8 cellular contexts compared by ENCODE assay signal in the genomic region with DNA sequence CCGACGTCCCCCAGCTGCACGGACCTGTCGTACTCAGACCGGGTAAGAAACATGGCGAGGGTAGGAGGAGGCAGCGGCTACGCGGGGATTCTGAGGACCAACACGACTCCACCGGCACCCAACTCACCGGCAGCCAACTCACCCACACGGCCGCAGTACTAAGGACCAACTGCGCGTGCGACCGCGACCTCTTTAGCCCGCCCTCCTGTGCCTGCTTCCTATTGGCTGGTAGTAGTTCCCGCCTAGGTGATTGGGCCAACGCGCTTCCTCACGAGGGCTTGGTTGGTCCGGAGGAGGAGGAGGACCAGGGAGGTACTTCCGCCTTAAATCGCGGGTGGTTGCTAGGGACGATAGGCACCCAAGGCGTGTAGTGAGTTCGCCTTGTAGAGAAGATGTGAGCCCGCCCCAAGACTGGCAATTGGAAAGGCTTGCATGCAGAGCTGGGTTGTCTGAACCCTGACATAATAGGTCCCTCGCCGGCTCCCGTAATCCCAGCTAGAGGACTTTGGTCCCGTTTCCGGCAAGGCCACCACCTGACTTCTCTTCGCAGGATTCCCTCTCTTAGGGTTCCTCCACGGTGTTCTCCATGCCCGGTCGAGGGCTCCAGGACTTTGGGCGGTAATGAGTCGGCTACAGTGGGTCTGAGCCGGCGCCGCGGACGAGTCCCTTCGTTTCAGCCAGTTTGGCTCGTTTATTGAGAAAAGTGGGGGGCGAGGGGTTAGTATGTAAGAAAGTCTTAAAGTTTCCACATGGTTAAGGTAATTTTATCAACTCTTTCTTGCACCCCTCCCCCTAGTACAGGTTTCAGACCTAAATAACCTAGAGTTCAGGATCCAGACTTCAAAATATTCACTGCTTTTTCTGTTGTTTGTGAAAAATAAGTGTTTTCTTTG. TPM values are rescaled to one million over a fixed set of nuclear protein-coding genes. Genes with fewer than 3 reads are reported as not detected.
DNase-seq lines count a peak whose midpoint lies in the region; ATAC-seq and TF ChIP-seq lines count a peak whose summit lies in the region.

A gene (minus strand): TSS at position 171 of the 893 bp plus-strand sequence. CDS start 118 bp downstream, at position 53.

- TF ChIP-seq RAD21 in SK-N-SH (IDR thresholded peaks at IDR 0.05; ENCODE audit: low read length) = no peak

- no peaks in the 10 kb centered on the region for H3K9me2 ChIP-seq in SK-N-SH

- H3K4me1 ChIP-seq in SK-N-SH (ENCODE audit: control insufficient read depth in 1 of 2, insufficient read depth in 2 of 2, low read depth in 1 of 2, low read length in 1 of 2) = peaks cover 4 to 13% of the 10 kb centered on the region in 2 experiments; a peak in 3 of 4 replicates

- H3K36me3 ChIP-seq in SK-N-SH (replicated peaks in 1 of 2; ENCODE audit: control insufficient read depth in 1 of 2, insufficient read depth in 2 of 2, low read length in 1 of 2) = peaks cover 2 to 4% of the 10 kb centered on the region in 2 experiments

- POLR2A ChIA-PET in SK-N-SH (lab: Yijun Ruan, JAX) = interaction anchor here (0.7 kb wide), 1 partner anchor 144 kb away, joined by 3 read pairs; a partner anchor contains a TSS

- DNase-seq in GM04504 (ENCODE audit: low read depth) (peak; percentile 99), NCI-H1048 (lab: John Stamatoyannopoulos, UW) (peak; percentile 99), SK-N-SH (peak; percentile 95), germinal center (ENCODE audit: low spot score) (peak; percentile 97), non-pigmented ciliary epithelial cell (ENCODE audit: low read depth) (peak; percentile 99), superior temporal gyrus (ENCODE audit: extremely low spot score) (peak; percentile 99)
- peak; percentile 95 for DNase-seq in activated naive CD4-positive, alpha-beta T cell treated with anti-CD3 and anti-CD28 coated beads, Interleukin-2, amount 50 U/mL, for 16 hours

- H3K27ac ChIP-seq in SK-N-SH (ENCODE audit: low read depth in 2 of 2, low read length in 1 of 2) = peak within 1 kb of the TSS; percentile 90 to 93

- peak within 1 kb of the TSS; percentile 86 for H3K4me2 ChIP-seq in SK-N-SH

- ATAC-seq in HG02571 (IDR thresholded peaks at IDR 0.05; ENCODE audit: unreplicated experiment) = peak; percentile 97

- CTCF ChIA-PET in SK-N-SH (lab: Yijun Ruan, JAX) = interaction anchor here (0.7 to 4.0 kb wide), 12 partner anchors 9 to 173 kb away, joined by 3 to 22 read pairs (median 5); a partner anchor contains a TSS

- H3K4me3 ChIP-seq in SK-N-SH (ENCODE audit: low read depth in 2 of 2, low read length in 1 of 2) = peak within 1 kb of the TSS; percentile 83 to 92

- peak within 1 kb of the TSS; percentile 81 for H2AFZ ChIP-seq in SK-N-SH (ENCODE audit: low read depth)

- peaks cover 30% of the 10 kb centered on the region for H4K20me1 ChIP-seq in SK-N-SH (ENCODE audit: insufficient read depth)

- no peaks in the 10 kb centered on the region for H3K27me3 ChIP-seq in SK-N-SH (ENCODE audit: insufficient read depth)

- no peak for TF ChIP-seq EP300 in SK-N-SH (IDR thresholded peaks at IDR 0.05; ENCODE audit: borderline replicate concordance in 1 of 2, low read depth in 1 of 2, low read length in 1 of 2)

- H3K79me2 ChIP-seq in SK-N-SH (ENCODE audit: insufficient read depth) = peaks cover 58% of the 10 kb centered on the region

- H3K9me3 ChIP-seq in SK-N-SH = no peaks in the 10 kb centered on the region

- TF ChIP-seq CTCF in SK-N-SH (IDR thresholded peaks at IDR 0.05) = no peak

- H3F3A ChIP-seq in SK-N-SH (replicated peaks; ENCODE audit: insufficient read depth) = peaks cover 14% of the 10 kb centered on the region

- WGBS in SK-N-SH (ENCODE audit: low lambda C conversion rate) = under 1% methylated on average over 35 of the region's 51 CpGs

- peak within 1 kb of the TSS; percentile 78 for H3K9ac ChIP-seq in SK-N-SH

TF ChIP-seq in SK-N-SH, 30 proteins besides CTCF, POLR2A, EP300 and RAD21 (continues in another document):
- TF ChIP-seq FOXM1 (IDR thresholded peaks at IDR 0.05; ENCODE audit: low read depth) (no peak), GATA2 (CRISPR knock-in tag; IDR thresholded peaks at IDR 0.05) (no peak), CHD2 (IDR thresholded peaks at IDR 0.05; ENCODE audit: low read length, partially characterized antibody) (peak; percentile 90), MXI1 (IDR thresholded peaks at IDR 0.05; ENCODE audit: low read depth, low read length) (peak; percentile 92), MEF2A (IDR thresholded peaks at IDR 0.05; ENCODE audit: borderline replicate concordance, low read depth) (no peak), NRF1 (IDR thresholded peaks at IDR 0.05; ENCODE audit: low read depth, low read length) (peak; percentile 67), FOXJ3 (CRISPR knock-in tag; IDR thresholded peaks at IDR 0.05) (no peak), POLR2AphosphoS5 (IDR thresholded peaks at IDR 0.05; ENCODE audit: low read depth, low read length) (peak; percentile 87), ELF1 (IDR thresholded peaks at IDR 0.05) (peak; percentile 87), NFIC (IDR thresholded peaks at IDR 0.05; ENCODE audit: borderline replicate concordance) (no peak), EZH2phosphoT487 (IDR thresholded peaks at IDR 0.05; ENCODE audit: borderline replicate concordance, low read depth) (no peak), SIN3A (IDR thresholded peaks at IDR 0.05; ENCODE audit: borderline replicate concordance, low read depth, low read length) (peak; percentile 86; the same call in 1 of the 2 replicates), YY1 (IDR thresholded peaks at IDR 0.05; ENCODE audit: low read depth) (peak; percentile 59; the same call in 1 of the 2 replicates), GABPA (IDR thresholded peaks at IDR 0.05; ENCODE audit: low read depth) (peak; percentile 83), TAF1 (IDR thresholded peaks at IDR 0.05; ENCODE audit: borderline replicate concordance, low read depth, low read length) (peak; percentile 70), RFX5 (IDR thresholded peaks at IDR 0.05; ENCODE audit: low read length) (peak; percentile 86)
- TF ChIP-seq, protein P1, sequence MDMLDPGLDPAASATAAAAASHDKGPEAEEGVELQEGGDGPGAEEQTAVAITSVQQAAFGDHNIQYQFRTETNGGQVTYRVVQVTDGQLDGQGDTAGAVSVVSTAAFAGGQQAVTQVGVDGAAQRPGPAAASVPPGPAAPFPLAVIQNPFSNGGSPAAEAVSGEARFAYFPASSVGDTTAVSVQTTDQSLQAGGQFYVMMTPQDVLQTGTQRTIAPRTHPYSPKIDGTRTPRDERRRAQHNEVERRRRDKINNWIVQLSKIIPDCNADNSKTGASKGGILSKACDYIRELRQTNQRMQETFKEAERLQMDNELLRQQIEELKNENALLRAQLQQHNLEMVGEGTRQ (IDR thresholded peaks at IDR 0.05; ENCODE audit: borderline replicate concordance, low read depth, low read length) = no peak
- TF ChIP-seq, protein P2, sequence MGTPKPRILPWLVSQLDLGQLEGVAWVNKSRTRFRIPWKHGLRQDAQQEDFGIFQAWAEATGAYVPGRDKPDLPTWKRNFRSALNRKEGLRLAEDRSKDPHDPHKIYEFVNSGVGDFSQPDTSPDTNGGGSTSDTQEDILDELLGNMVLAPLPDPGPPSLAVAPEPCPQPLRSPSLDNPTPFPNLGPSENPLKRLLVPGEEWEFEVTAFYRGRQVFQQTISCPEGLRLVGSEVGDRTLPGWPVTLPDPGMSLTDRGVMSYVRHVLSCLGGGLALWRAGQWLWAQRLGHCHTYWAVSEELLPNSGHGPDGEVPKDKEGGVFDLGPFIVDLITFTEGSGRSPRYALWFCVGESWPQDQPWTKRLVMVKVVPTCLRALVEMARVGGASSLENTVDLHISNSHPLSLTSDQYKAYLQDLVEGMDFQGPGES (IDR thresholded peaks at IDR 0.05; ENCODE audit: low read depth, low read length) = peak; percentile 72
- TF ChIP-seq, protein P3, sequence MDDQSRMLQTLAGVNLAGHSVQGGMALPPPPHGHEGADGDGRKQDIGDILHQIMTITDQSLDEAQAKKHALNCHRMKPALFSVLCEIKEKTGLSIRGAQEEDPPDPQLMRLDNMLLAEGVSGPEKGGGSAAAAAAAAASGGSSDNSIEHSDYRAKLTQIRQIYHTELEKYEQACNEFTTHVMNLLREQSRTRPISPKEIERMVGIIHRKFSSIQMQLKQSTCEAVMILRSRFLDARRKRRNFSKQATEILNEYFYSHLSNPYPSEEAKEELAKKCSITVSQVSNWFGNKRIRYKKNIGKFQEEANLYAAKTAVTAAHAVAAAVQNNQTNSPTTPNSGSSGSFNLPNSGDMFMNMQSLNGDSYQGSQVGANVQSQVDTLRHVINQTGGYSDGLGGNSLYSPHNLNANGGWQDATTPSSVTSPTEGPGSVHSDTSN (IDR thresholded peaks at IDR 0.05) = peak; percentile 26; the same call in 1 of the 2 replicates
- TF ChIP-seq, protein P4, sequence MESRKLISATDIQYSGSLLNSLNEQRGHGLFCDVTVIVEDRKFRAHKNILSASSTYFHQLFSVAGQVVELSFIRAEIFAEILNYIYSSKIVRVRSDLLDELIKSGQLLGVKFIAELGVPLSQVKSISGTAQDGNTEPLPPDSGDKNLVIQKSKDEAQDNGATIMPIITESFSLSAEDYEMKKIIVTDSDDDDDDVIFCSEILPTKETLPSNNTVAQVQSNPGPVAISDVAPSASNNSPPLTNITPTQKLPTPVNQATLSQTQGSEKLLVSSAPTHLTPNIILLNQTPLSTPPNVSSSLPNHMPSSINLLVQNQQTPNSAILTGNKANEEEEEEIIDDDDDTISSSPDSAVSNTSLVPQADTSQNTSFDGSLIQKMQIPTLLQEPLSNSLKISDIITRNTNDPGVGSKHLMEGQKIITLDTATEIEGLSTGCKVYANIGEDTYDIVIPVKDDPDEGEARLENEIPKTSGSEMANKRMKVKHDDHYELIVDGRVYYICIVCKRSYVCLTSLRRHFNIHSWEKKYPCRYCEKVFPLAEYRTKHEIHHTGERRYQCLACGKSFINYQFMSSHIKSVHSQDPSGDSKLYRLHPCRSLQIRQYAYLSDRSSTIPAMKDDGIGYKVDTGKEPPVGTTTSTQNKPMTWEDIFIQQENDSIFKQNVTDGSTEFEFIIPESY (IDR thresholded peaks at IDR 0.05; ENCODE audit: borderline replicate concordance, low read depth) = 0 out of 2 replicates have a peak, but pooled peaks have one; percentile 54
- TF ChIP-seq, protein P5, sequence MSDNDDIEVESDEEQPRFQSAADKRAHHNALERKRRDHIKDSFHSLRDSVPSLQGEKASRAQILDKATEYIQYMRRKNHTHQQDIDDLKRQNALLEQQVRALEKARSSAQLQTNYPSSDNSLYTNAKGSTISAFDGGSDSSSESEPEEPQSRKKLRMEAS (IDR thresholded peaks at IDR 0.05; ENCODE audit: low read depth) = peak; percentile 92

RNA-seq across cellular contexts. Expression of the gene that starts here (rescaled TPM):
- polyA plus RNA-seq in SK-N-SH (2012; rRNA removed) = 118 and 139 TPM in 2 replicates
- 136 and 148 TPM in 2 replicates for polyA plus RNA-seq in SK-N-SH (2012; cell fraction: cytosol; rRNA removed)
- 47.4 and 81.0 TPM in 2 replicates for polyA plus RNA-seq in SK-N-SH (2012; cell fraction: nucleus; rRNA removed)

Comparison
In these comparisons a context has a peak if more than half of its experiments do, and no peak if none do; other contexts are left out.
1. Peak in every context shown above with its lines: DNase-seq, ATAC-seq, H3K4me3 ChIP-seq and H3K27ac ChIP-seq.